Comparison of ENCODE assay signal across 8 cellular contexts in genomic region chr14:64671591-64671990, GRCh38. TPM values are rescaled to one million over a fixed set of nuclear protein-coding genes. Genes with fewer than 3 reads are reported as not detected.
A peak's percentile ranks its signal among the peaks of the same experiment; 100 is the strongest.
DNase-seq lines count a peak whose midpoint lies in the region; ATAC-seq and TF ChIP-seq lines count a peak whose summit lies in the region.

No MANE protein-coding gene starts in this region.

- H3K4me3 ChIP-seq in AG04450 (ENCODE audit: low read depth, low read length), result no peak overlapping the region
- H3K4me3 ChIP-seq in adrenal gland, result no peak overlapping the region

- no peak for TF ChIP-seq POLR2A in adrenal gland (IDR thresholded peaks at IDR 0.05)

- CTCF ChIA-PET in AG04450 (lab: Charles Lee), result interaction anchor here (0.7 to 8.2 kb wide), 19 partner anchors 9 to 328 kb away, joined by 3 to 95 read pairs (median 3); no protein-coding TSS in a partner anchor

- WGBS in adrenal gland, 4 donors, result 11 to 17% (median 13%) methylated on average over 3 of the region's 3 CpGs

- intact Hi-C loops in adrenal gland (cut with DNase I) (loop anchor here in 1 of 2 donors (5.0 kb wide), 2 partner anchors 96 to 221 kb away; no protein-coding TSS in a partner anchor), left cardiac atrium (cut with DNase I) (loop anchor here (2.0 to 5.0 kb wide), 3 partner anchors 76 to 93 kb away; no protein-coding TSS in a partner anchor), sciatic nerve (cut with DNase I) (loop anchor here (2.0 kb wide), 1 partner anchor 93 kb away; no protein-coding TSS in a partner anchor)

- H3K27me3 ChIP-seq in AG04450 (ENCODE audit: control insufficient read depth, insufficient read depth, low read length) (peaks cover 7% of the 10 kb centered on the region), adrenal gland (no peaks in the 10 kb centered on the region)

- H3K36me3 ChIP-seq in adrenal gland (replicated peaks in 1 of 2), result no peaks in the 10 kb centered on the region

- DNase-seq in AG04450 (ENCODE audit: low read depth, low spot score) (peak; percentile 39), NCI-H2171 (lab: John Stamatoyannopoulos, UW) (peak; percentile 54), adrenal gland (no peak), left cardiac atrium (no peak), sciatic nerve (ENCODE audit: low spot score) (no peak)

- H3K9me3 ChIP-seq in AG04450 (ENCODE audit: control insufficient read depth, insufficient read depth, low read length) (no peaks in the 10 kb centered on the region), adrenal gland (replicated peaks in 1 of 3) (no peaks in the 10 kb centered on the region)

- no peaks in the 10 kb centered on the region for H3K4me1 ChIP-seq in adrenal gland (replicated peaks in 1 of 2)

- ATAC-seq in left cardiac atrium (peak; percentile 52 to 76), sciatic nerve (peak; percentile 88), GM21390 (IDR thresholded peaks at IDR 0.05; ENCODE audit: unreplicated experiment) (no peak), GM19351 (IDR thresholded peaks at IDR 0.05; ENCODE audit: unreplicated experiment) (no peak)

- peak; percentile 89 for TF ChIP-seq CTCF in AG04450 (IDR thresholded peaks at IDR 0.05; ENCODE audit: low read depth, low read length)
- TF ChIP-seq CTCF in GM12874 (IDR thresholded peaks at IDR 0.05; ENCODE audit: insufficient read depth, low read depth, low read length), result peak; percentile 59
- TF ChIP-seq CTCF in adrenal gland (IDR thresholded peaks at IDR 0.05), result peak; percentile 53 to 78 (median 72)

- H3K27ac ChIP-seq in AG04450 (ENCODE audit: low read depth, low read length) (no peak overlapping the region), adrenal gland (no peak overlapping the region)

- POLR2A ChIA-PET in AG04450 (lab: Yijun Ruan, JAX), result interaction anchor here (0.6 kb wide), 1 partner anchor 132 kb away, joined by 3 read pairs; no protein-coding TSS in a partner anchor

RNA-seq across cellular contexts. Expression of gene PLEKHG3, which starts 32.6 kb away (rescaled TPM):
- 6.4 and 6.6 TPM in 2 replicates for polyA plus RNA-seq in AG04450 (2011; rRNA removed)
- 8.1 and 12.0 TPM in 2 replicates for polyA minus RNA-seq in AG04450 (2011; rRNA and poly(A)+ RNA removed)
- 10 to 100 TPM in 2 of 8 donors, 1 to 10 TPM in 6; 2.7 to 11.7 (median 8.9) TPM for total RNA-seq in adrenal gland
- polyA plus RNA-seq in adrenal gland, result 10 to 100 TPM in 1 of 3 donors, 1 to 10 TPM in 2; 3.0 to 10.1 (median 9.5) TPM
- total RNA-seq in left cardiac atrium, result 10 to 100 TPM; 29.4 to 37.7 TPM
- total RNA-seq in sciatic nerve, result 101 TPM

Comparison
In these comparisons a context has a peak if more than half of its experiments do, and no peak if none do; other contexts are left out.
1. DNase-seq: peak in AG04450 (single experiment) and NCI-H2171 (single experiment); none in adrenal gland (0 of 7), left cardiac atrium (single experiment) and sciatic nerve (single experiment).
2. ATAC-seq: peak in left cardiac atrium (2 of 2) and sciatic nerve (single experiment); none in GM21390 (single experiment) and GM19351 (single experiment).
3. Peak in every context shown above with its lines, with median percentiles within 50 percentile points of each other: CTCF ChIP-seq.